In genomic region chr9:6997330-6997729, GRCh38 we compare ENCODE assay signal across 16 cellular contexts.
A peak's percentile ranks its signal among the peaks of the same experiment; 100 is the strongest.
DNase-seq lines count a peak whose midpoint lies in the region; ATAC-seq and TF ChIP-seq lines count a peak whose summit lies in the region.
"Had no signal": no experiment of that assay in that cellular context is flagged by ENCODE, and none has a peak within 500 bp of the region (broad histone marks: within the 10 kb centered on the region; RNA-seq: fewer than 3 reads in every experiment).

No MANE protein-coding gene starts in this region.

- H3K4me1 ChIP-seq in Panc1 (ENCODE audit: control insufficient read depth, insufficient read depth, low read length) = no peaks in the 10 kb centered on the region
- no peaks in the 10 kb centered on the region for H3K4me1 ChIP-seq in A673 (ENCODE audit: insufficient read depth, low read length, poor library complexity, severe bottlenecking)

- H3K27ac ChIP-seq in Panc1 (ENCODE audit: low read length) = no peak overlapping the region
- H3K27ac ChIP-seq in A673 (ENCODE audit: low read depth, low read length, poor library complexity, severe bottlenecking) = no peak overlapping the region

- no peak for ATAC-seq in Panc1
- ATAC-seq in HG03571 (IDR thresholded peaks at IDR 0.05; ENCODE audit: unreplicated experiment) = no peak

- CTCF ChIA-PET in Panc1 (lab: Charles Lee) = no interaction called here
- CTCF ChIA-PET in A673 (lab: Charles Lee) = no interaction called here

- POLR2A ChIA-PET in Panc1 (lab: Charles Lee) (no interaction called here), A673 (lab: Charles Lee; ENCODE audit: low non-redundant PET) (no interaction called here)

- TF ChIP-seq CTCF in AG09309 (IDR thresholded peaks at IDR 0.05; ENCODE audit: control insufficient read depth, insufficient read depth, low read depth, low read length, missing control alignments) (no peak), Panc1 (IDR thresholded peaks at IDR 0.05) (no peak), A673 (conservative IDR thresholded peaks at IDR 0.05; ENCODE audit: low read depth, low read length) (no peak)

- BruUV-seq in Panc1 (replicated peaks; lab: Mats Ljungman, UMichigan) = TSS peak; percentile 54
- no TSS peak for BruUV-seq in A673 (replicated peaks; lab: Mats Ljungman, UMichigan)

- DNase-seq in AG09309 (ENCODE audit: low read depth) (peak; percentile 10), GM04504 (ENCODE audit: low read depth) (peak; percentile 4), Panc1 (ENCODE audit: low read depth, low spot score) (no peak), fibroblast of peridontal ligament (ENCODE audit: extremely low read depth) (peak; percentile 21), A673 (ENCODE audit: low spot score) (no peak), Ammon's horn (ENCODE audit: low spot score) (no peak)
- no peak for DNase-seq in stimulated activated naive CD4-positive, alpha-beta T cell (lab: John Stamatoyannopoulos, UW)
- DNase-seq: AML-193; CD4-positive, CD25-positive, alpha-beta regulatory T cell; Kasumi-1; NCI-H187 treated with DMSO at 0.1 percent for 48 hours; NCI-H446; NCI-H69; RPMI8226; SIG-M5 had no signal

- intact Hi-C loops in Panc1 (cut with micrococcal nuclease; ENCODE audit: unreplicated experiment) (no loop called here), A673 (cut with micrococcal nuclease; ENCODE audit: unreplicated experiment) (no loop called here)

- no peaks in the 10 kb centered on the region for H3K36me3 ChIP-seq in Panc1 (ENCODE audit: control insufficient read depth, insufficient read depth, low read length)
- no peaks in the 10 kb centered on the region for H3K36me3 ChIP-seq in A673 (ENCODE audit: insufficient read depth, low read length, poor library complexity, severe bottlenecking)

- H3K27me3 ChIP-seq in Panc1 (ENCODE audit: control insufficient read depth, insufficient read depth, low read length) (no peaks in the 10 kb centered on the region), A673 (replicated peaks; ENCODE audit: insufficient read depth, low read depth, low read length, poor library complexity) (no peaks in the 10 kb centered on the region)

- in situ Hi-C loops in Panc1 (cut with HindIII; ENCODE audit: low pct_unique_long_range_greater_than_20kb, low sequenced_read_pairs) = no loop called here

- no peaks in the 10 kb centered on the region for H3K9me3 ChIP-seq in Panc1 (ENCODE audit: control insufficient read depth, insufficient read depth, low read depth, low read length)
- no peaks in the 10 kb centered on the region for H3K9me3 ChIP-seq in A673 (ENCODE audit: low read depth, low read length, poor library complexity, severe bottlenecking)

- H3K4me3 ChIP-seq in AG09309 (ENCODE audit: control insufficient read depth, low read depth, low read length) (no peak overlapping the region), Panc1 (ENCODE audit: low read depth in 2 of 2, low read length in 2 of 2) (no peak overlapping the region), A673 (ENCODE audit: low read depth, low read length, poor library complexity, severe bottlenecking) (no peak overlapping the region)

Comparison
In these comparisons a context has a peak if more than half of its experiments do, and no peak if none do; other contexts are left out.
1. DNase-seq: peak in AG09309 (single experiment), GM04504 (single experiment) and fibroblast of peridontal ligament (single experiment); none in Panc1 (single experiment), stimulated activated naive CD4-positive, alpha-beta T cell (0 of 6), A673 (single experiment) and Ammon's horn (single experiment).